ENCODE assay signal across 10 cellular contexts in genomic region chr18:57910817-57911216, GRCh38.
A peak's percentile ranks its signal among the peaks of the same experiment; 100 is the strongest.
DNase-seq lines count a peak whose midpoint lies in the region; ATAC-seq and TF ChIP-seq lines count a peak whose summit lies in the region.
"Had no signal": no experiment of that assay in that cellular context is flagged by ENCODE, and none has a peak within 500 bp of the region (broad histone marks: within the 10 kb centered on the region; RNA-seq: fewer than 3 reads in every experiment).

No MANE protein-coding gene starts in this region.

- TF ChIP-seq EP300 in SK-N-SH (IDR thresholded peaks at IDR 0.05; ENCODE audit: borderline replicate concordance in 1 of 2, low read depth in 1 of 2, low read length in 1 of 2), result no peak

- intact Hi-C loops in spleen (cut with DNase I; ENCODE audit: low total_unique reads), result no loop called here

- H3K27me3 ChIP-seq in SK-N-SH (ENCODE audit: insufficient read depth), result no peaks in the 10 kb centered on the region
- no peaks in the 10 kb centered on the region for H3K27me3 ChIP-seq in foreskin keratinocyte
- peaks cover 0 to 4% (median 0%) of the 10 kb centered on the region in 7 donors for H3K27me3 ChIP-seq in spleen (replicated peaks in 1 of 7)
- H3K27me3 ChIP-seq: Peyer's patch had no signal

- 93% methylated on average over 7 of the region's 7 CpGs for WGBS in SK-N-SH (ENCODE audit: low lambda C conversion rate)
- WGBS in spleen, 5 donors, result 82 to 89% (median 83%) methylated on average over 7 of the region's 7 CpGs

- no peaks in the 10 kb centered on the region for H3K79me2 ChIP-seq in SK-N-SH (ENCODE audit: insufficient read depth)

- CTCF ChIA-PET in SK-N-SH (lab: Yijun Ruan, JAX), result interaction anchor here (1.1 kb wide), 3 partner anchors 12 to 48 kb away, joined by 3 to 5 read pairs (median 3); no protein-coding TSS in a partner anchor

- POLR2A ChIA-PET in SK-N-SH (lab: Yijun Ruan, JAX), result no interaction called here

- no peak for TF ChIP-seq RAD21 in SK-N-SH (IDR thresholded peaks at IDR 0.05; ENCODE audit: low read length)

- peak; percentile 35 for TF ChIP-seq CTCF in AG09309 (IDR thresholded peaks at IDR 0.05; ENCODE audit: control insufficient read depth, insufficient read depth, low read depth, low read length, missing control alignments)
- TF ChIP-seq CTCF in GM12875 (IDR thresholded peaks at IDR 0.05; ENCODE audit: borderline replicate concordance, insufficient read depth, low read depth, low read length), result peak; percentile 83
- peak; percentile 39 for TF ChIP-seq CTCF in SK-N-SH (IDR thresholded peaks at IDR 0.05)
- TF ChIP-seq CTCF in foreskin keratinocyte (conservative IDR thresholded peaks at IDR 0.05), result peak; percentile 50
- TF ChIP-seq CTCF in spleen (IDR thresholded peaks at IDR 0.05 in 8 of 11, conservative IDR thresholded peaks at IDR 0.05 in 3 of 11), result peak in 1 of 11 experiments; percentile 19

- H3K4me3 ChIP-seq in AG09309 (ENCODE audit: control insufficient read depth, low read depth, low read length), result no peak overlapping the region
- no peak overlapping the region for H3K4me3 ChIP-seq in GM12875 (ENCODE audit: low read depth, low read length)
- no peak overlapping the region for H3K4me3 ChIP-seq in SK-N-SH (ENCODE audit: low read depth in 2 of 2, low read length in 1 of 2)
- no peak overlapping the region for H3K4me3 ChIP-seq in spleen
- H3K4me3 ChIP-seq: Peyer's patch had no signal

- H4K20me1 ChIP-seq in SK-N-SH (ENCODE audit: insufficient read depth), result no peaks in the 10 kb centered on the region

- H3K9ac ChIP-seq in SK-N-SH, result no peak overlapping the region

- H3F3A ChIP-seq in SK-N-SH (replicated peaks; ENCODE audit: insufficient read depth), result no peaks in the 10 kb centered on the region

- no peak for ATAC-seq in foreskin keratinocyte
- ATAC-seq in HG02852 (IDR thresholded peaks at IDR 0.05; ENCODE audit: unreplicated experiment), result no peak
- ATAC-seq in GM21576 (IDR thresholded peaks at IDR 0.05; ENCODE audit: unreplicated experiment), result no peak
- ATAC-seq: effector memory CD8-positive, alpha-beta T cell had no signal

- no peaks in the 10 kb centered on the region for H3K9me3 ChIP-seq in SK-N-SH
- H3K9me3 ChIP-seq in spleen, result no peaks in the 10 kb centered on the region
- H3K9me3 ChIP-seq: Peyer's patch had no signal

- no peaks in the 10 kb centered on the region for H3K9me2 ChIP-seq in SK-N-SH

- DNase-seq in AG09309 (ENCODE audit: low read depth) (no peak), SK-N-SH (no peak), foreskin keratinocyte (no peak), SKM-1 treated with dmso at 0.1 percent for 144 hours (lab: John Stamatoyannopoulos, UW; ENCODE audit: unreplicated experiment) (no peak), spleen (no peak)
- DNase-seq: effector memory CD8-positive, alpha-beta T cell; Peyer's patch had no signal

- TF ChIP-seq POLR2A in spleen (IDR thresholded peaks at IDR 0.05), result no peak

- no peak overlapping the region for H3K4me2 ChIP-seq in SK-N-SH

- H3K4me1 ChIP-seq in SK-N-SH (ENCODE audit: control insufficient read depth in 1 of 2, insufficient read depth in 2 of 2, low read depth in 1 of 2, low read length in 1 of 2) (peaks cover 4% of the 10 kb centered on the region in 2 experiments; a peak in 3 of 4 replicates), foreskin keratinocyte (peaks cover 3% of the 10 kb centered on the region), spleen (peaks cover 0 to 4% (median 0%) of the 10 kb centered on the region in 6 donors)

- no peak overlapping the region for H3K27ac ChIP-seq in SK-N-SH (ENCODE audit: low read depth in 2 of 2, low read length in 1 of 2)
- no peak overlapping the region for H3K27ac ChIP-seq in foreskin keratinocyte
- no peak overlapping the region for H3K27ac ChIP-seq in spleen
- H3K27ac ChIP-seq: Peyer's patch had no signal

- no peak overlapping the region for H2AFZ ChIP-seq in SK-N-SH (ENCODE audit: low read depth)

- no peaks in the 10 kb centered on the region for H3K36me3 ChIP-seq in SK-N-SH (replicated peaks in 1 of 2; ENCODE audit: control insufficient read depth in 1 of 2, insufficient read depth in 2 of 2, low read length in 1 of 2)
- H3K36me3 ChIP-seq in spleen, result no peaks in the 10 kb centered on the region
- H3K36me3 ChIP-seq: Peyer's patch had no signal

TF ChIP-seq in SK-N-SH, 30 proteins besides CTCF, POLR2A, EP300 and RAD21:
- TF ChIP-seq POLR2AphosphoS5 (IDR thresholded peaks at IDR 0.05; ENCODE audit: low read depth, low read length) (no peak), MAX (IDR thresholded peaks at IDR 0.05; ENCODE audit: low read depth) (no peak), NRF1 (IDR thresholded peaks at IDR 0.05; ENCODE audit: low read depth, low read length) (no peak), SMC3 (IDR thresholded peaks at IDR 0.05; ENCODE audit: low read depth, low read length) (no peak), CHD2 (IDR thresholded peaks at IDR 0.05; ENCODE audit: low read length, partially characterized antibody) (no peak), FOSL2 (IDR thresholded peaks at IDR 0.05; ENCODE audit: borderline replicate concordance, low read depth) (no peak), TCF12 (IDR thresholded peaks at IDR 0.05) (no peak), MEF2A (IDR thresholded peaks at IDR 0.05; ENCODE audit: borderline replicate concordance, low read depth) (no peak), PBX3 (IDR thresholded peaks at IDR 0.05) (no peak), RCOR1 (IDR thresholded peaks at IDR 0.05; ENCODE audit: low read length) (no peak), USF2 (IDR thresholded peaks at IDR 0.05; ENCODE audit: borderline replicate concordance, low read depth, low read length) (no peak), FOXM1 (IDR thresholded peaks at IDR 0.05; ENCODE audit: low read depth) (no peak), TEAD4 (IDR thresholded peaks at IDR 0.05; ENCODE audit: borderline replicate concordance, insufficient read depth) (no peak), IRF3 (IDR thresholded peaks at IDR 0.05; ENCODE audit: low read depth, low read length) (no peak), GATA2 (CRISPR knock-in tag; IDR thresholded peaks at IDR 0.05) (no peak), SIN3A (IDR thresholded peaks at IDR 0.05; ENCODE audit: borderline replicate concordance, low read depth, low read length) (no peak)
- TF ChIP-seq, protein P1, sequence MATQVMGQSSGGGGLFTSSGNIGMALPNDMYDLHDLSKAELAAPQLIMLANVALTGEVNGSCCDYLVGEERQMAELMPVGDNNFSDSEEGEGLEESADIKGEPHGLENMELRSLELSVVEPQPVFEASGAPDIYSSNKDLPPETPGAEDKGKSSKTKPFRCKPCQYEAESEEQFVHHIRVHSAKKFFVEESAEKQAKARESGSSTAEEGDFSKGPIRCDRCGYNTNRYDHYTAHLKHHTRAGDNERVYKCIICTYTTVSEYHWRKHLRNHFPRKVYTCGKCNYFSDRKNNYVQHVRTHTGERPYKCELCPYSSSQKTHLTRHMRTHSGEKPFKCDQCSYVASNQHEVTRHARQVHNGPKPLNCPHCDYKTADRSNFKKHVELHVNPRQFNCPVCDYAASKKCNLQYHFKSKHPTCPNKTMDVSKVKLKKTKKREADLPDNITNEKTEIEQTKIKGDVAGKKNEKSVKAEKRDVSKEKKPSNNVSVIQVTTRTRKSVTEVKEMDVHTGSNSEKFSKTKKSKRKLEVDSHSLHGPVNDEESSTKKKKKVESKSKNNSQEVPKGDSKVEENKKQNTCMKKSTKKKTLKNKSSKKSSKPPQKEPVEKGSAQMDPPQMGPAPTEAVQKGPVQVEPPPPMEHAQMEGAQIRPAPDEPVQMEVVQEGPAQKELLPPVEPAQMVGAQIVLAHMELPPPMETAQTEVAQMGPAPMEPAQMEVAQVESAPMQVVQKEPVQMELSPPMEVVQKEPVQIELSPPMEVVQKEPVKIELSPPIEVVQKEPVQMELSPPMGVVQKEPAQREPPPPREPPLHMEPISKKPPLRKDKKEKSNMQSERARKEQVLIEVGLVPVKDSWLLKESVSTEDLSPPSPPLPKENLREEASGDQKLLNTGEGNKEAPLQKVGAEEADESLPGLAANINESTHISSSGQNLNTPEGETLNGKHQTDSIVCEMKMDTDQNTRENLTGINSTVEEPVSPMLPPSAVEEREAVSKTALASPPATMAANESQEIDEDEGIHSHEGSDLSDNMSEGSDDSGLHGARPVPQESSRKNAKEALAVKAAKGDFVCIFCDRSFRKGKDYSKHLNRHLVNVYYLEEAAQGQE (IDR thresholded peaks at IDR 0.05; ENCODE audit: low read depth, low read length), result no peak
